Comparison of ENCODE assay signal across 9 cellular contexts in the genomic region with DNA sequence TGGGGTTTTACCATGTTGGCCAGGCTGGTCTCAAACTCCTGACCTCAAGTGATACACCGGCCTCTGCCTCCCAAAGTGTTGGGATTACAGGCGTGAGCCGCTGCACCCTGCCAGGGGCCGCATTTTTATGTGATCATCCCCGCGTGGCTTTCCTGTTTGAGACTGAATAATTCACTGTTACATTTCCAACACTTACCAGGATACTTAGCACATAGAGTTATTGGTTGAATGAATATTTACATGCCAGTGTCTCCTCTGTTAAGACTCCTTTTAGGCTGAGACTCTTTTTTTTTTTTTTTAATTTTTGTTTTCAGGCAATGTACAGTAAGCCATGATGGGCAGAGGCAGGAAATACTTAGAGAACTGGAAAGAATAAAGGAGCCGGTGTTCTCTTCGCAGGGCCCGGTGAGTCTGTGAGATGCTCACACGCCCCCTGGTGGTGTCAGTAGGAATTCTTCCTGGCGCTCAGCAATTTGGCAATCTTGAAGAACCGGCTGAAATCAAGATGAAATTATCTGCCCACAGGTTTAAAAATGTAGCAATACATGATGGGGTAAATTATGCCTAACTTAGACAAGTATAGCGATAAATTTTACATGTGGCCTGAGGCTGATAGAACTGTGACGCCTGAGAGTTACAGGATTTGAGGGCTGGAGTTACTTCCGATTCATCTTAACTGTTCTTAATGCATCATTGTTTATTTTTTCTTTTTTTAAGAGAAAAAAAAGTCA. TPM values are rescaled to one million over a fixed set of nuclear protein-coding genes. Genes with fewer than 3 reads are reported as not detected.
A peak's percentile ranks its signal among the peaks of the same experiment; 100 is the strongest.
DNase-seq lines count a peak whose midpoint lies in the region; ATAC-seq and TF ChIP-seq lines count a peak whose summit lies in the region.
"Had no signal": no experiment of that assay in that cellular context is flagged by ENCODE, and none has a peak within 500 bp of the region (broad histone marks: within the 10 kb centered on the region; RNA-seq: fewer than 3 reads in every experiment).

No MANE protein-coding gene starts in this region.

- H3K4me1 Mint-ChIP-seq in Calu3 (ENCODE audit: low read depth, unreplicated experiment), result peaks cover 3% of the 10 kb centered on the region
- H3K4me1 Mint-ChIP-seq in naive B cell, result peaks cover 0 to 7% (median 0%) of the 10 kb centered on the region in 3 donors

- H3K9me3 ChIP-seq in IMR-90 (ENCODE audit: control insufficient read depth, insufficient read depth, low read length), result no peaks in the 10 kb centered on the region

- no peak overlapping the region for H2AK5ac ChIP-seq in IMR-90 (ENCODE audit: low read depth, low read length)

- H2BK15ac ChIP-seq in IMR-90 (ENCODE audit: low read depth, low read length), result peak overlapping the region; percentile 76; the same call in 2 of the 3 replicates

- H2AFZ ChIP-seq in IMR-90 (replicated peaks; ENCODE audit: low read length, poor library complexity), result peak overlapping the region; percentile 79

- ATAC-seq in IMR-90 (ENCODE audit: low read depth), result peak; percentile 98
- peak; percentile 79 to 91 for ATAC-seq in naive B cell (ENCODE audit: low read depth in 2 of 2)
- no peak for ATAC-seq in GM18909 (IDR thresholded peaks at IDR 0.05; ENCODE audit: poor library complexity, unreplicated experiment)

- H3K9ac ChIP-seq in IMR-90 (ENCODE audit: low read depth, low read length), result no peak overlapping the region

- no peak overlapping the region; the same call in 1 of the 2 replicates for H3K56ac ChIP-seq in IMR-90 (ENCODE audit: extremely low read depth, insufficient read depth, low read length)

- no peak for TF ChIP-seq POLR2A in IMR-90 (IDR thresholded peaks at IDR 0.05; ENCODE audit: low read depth, low read length)

- H4K91ac ChIP-seq in IMR-90 (ENCODE audit: insufficient read depth, low read depth, low read length), result 0 out of 2 replicates have a peak overlapping the region, but pooled peaks have one; percentile 4

- peak overlapping the region; percentile 45 to 75; a peak in 3 of 4 replicates for H4K8ac ChIP-seq in IMR-90 (ENCODE audit: low read depth in 2 of 2, low read length in 2 of 2)

- intact Hi-C loops in Calu3 (cut with micrococcal nuclease; ENCODE audit: unreplicated experiment), result loop anchor here (2.0 to 5.0 kb wide), 2 partner anchors 318 to 386 kb away; no protein-coding TSS in a partner anchor
- intact Hi-C loops in IMR-90 (cut with micrococcal nuclease), result loop anchor here (1.0 kb wide), 1 partner anchor 317 kb away; no protein-coding TSS in a partner anchor

- no peaks in the 10 kb centered on the region for H3K9me1 ChIP-seq in IMR-90 (ENCODE audit: insufficient read depth, low read length)

- CTCF ChIA-PET in Calu3 (lab: Charles Lee), result interaction anchor here (0.8 kb wide), 1 partner anchor 15 kb away, joined by 3 read pairs; no protein-coding TSS in a partner anchor
- CTCF ChIA-PET in IMR-90 (lab: Yijun Ruan, JAX), result no interaction called here

- BruUV-seq in Calu3 (replicated peaks; lab: Mats Ljungman, UMichigan) (no TSS peak), IMR-90 (replicated peaks; lab: Mats Ljungman, UMichigan) (no TSS peak)

- H2BK120ac ChIP-seq in IMR-90 (ENCODE audit: low read depth, low read length), result peak overlapping the region; percentile 39

- no peaks in the 10 kb centered on the region for H3K36me3 ChIP-seq in IMR-90 (ENCODE audit: control insufficient read depth, insufficient read depth, low read length)

- TF ChIP-seq RAD21 in IMR-90 (IDR thresholded peaks at IDR 0.05; ENCODE audit: low read length), result peak; percentile 72

- in situ Hi-C loops in IMR-90 (cut with MboI; ENCODE audit: low sequenced_read_pairs), result no loop called here

- H3K4me1 ChIP-seq in IMR-90 (ENCODE audit: control insufficient read depth, insufficient read depth, low read length), result no peaks in the 10 kb centered on the region

- H4K20me1 ChIP-seq in IMR-90 (ENCODE audit: insufficient read depth, low read length), result no peaks in the 10 kb centered on the region

- H3K27me3 Mint-ChIP-seq in Calu3 (ENCODE audit: unreplicated experiment) (no peaks in the 10 kb centered on the region), naive B cell (peaks cover 0 to 8% (median 0%) of the 10 kb centered on the region in 3 donors)
- H3K27me3 Mint-ChIP-seq: dendritic cell treated with granulocyte-macrophage colony-stimulating factor and Interleukin-4, amounts not matched to agents 40 ng/mL and 50 ng/mL, for 4 days had no signal

- H3K27ac ChIP-seq in IMR-90 (ENCODE audit: insufficient read depth, low read length), result 0 out of 2 replicates have a peak overlapping the region, but pooled peaks have one; percentile 4
- H3K27ac ChIP-seq in epithelial cell of prostate, result peak overlapping the region; percentile 21

- H3K36me3 Mint-ChIP-seq in Calu3 (ENCODE audit: insufficient read depth, unreplicated experiment) (no peaks in the 10 kb centered on the region), naive B cell (no peaks in the 10 kb centered on the region)

- H2AK9ac ChIP-seq in IMR-90 (replicated peaks; ENCODE audit: low read depth, low read length, poor library complexity), result no peak overlapping the region

- 0% methylated on average over 1 of the region's 15 CpGs; no CpG with 5 or more reads in 1 of the 2 experiments for WGBS in IMR-90 (ENCODE audit: extremely low coverage in 2 of 2, insufficient read length in 1 of 2), 2 experiments

- H2BK20ac ChIP-seq in IMR-90 (ENCODE audit: low read depth, low read length), result peak overlapping the region; percentile 6; the same call in 1 of the 2 replicates

- peak overlapping the region; percentile 26 for H2BK5ac ChIP-seq in IMR-90 (ENCODE audit: low read depth, low read length, poor library complexity, severe bottlenecking)

- H3K23ac ChIP-seq in IMR-90 (ENCODE audit: low read depth, low read length), result peak overlapping the region; percentile 43; the same call in 1 of the 2 replicates

- no peak overlapping the region for H3K18ac ChIP-seq in IMR-90 (ENCODE audit: low read depth, low read length)

- DNase-seq in Calu3 (peak; percentile 93), IMR-90 (peak; percentile 89), OCI-M2 (lab: John Stamatoyannopoulos, UW; ENCODE audit: unreplicated experiment) (peak; percentile 38), activated T-cell treated with anti-CD3 and anti-CD28 coated beads for 1 hour (ENCODE audit: low read depth) (peak; percentile 80), epithelial cell of prostate (ENCODE audit: low read depth, low spot score) (no peak), naive B cell (peak; percentile 62)
- peak; percentile 57 to 72 for DNase-seq in stimulated activated CD8-positive, alpha-beta memory T cell treated with anti-CD3 and anti-CD28 coated beads, Interleukin-7, amount 100 ng/mL, for 1 hour (ENCODE audit: low read depth in 2 of 2)

- no peak overlapping the region; the same call in 1 of the 2 replicates for H3K4ac ChIP-seq in IMR-90 (ENCODE audit: low read depth, low read length)

- TF ChIP-seq CTCF in Calu3 (IDR thresholded peaks at IDR 0.05; ENCODE audit: unreplicated experiment) (peak; percentile 91), IMR-90 (conservative IDR thresholded peaks at IDR 0.05; ENCODE audit: low read depth, low read length) (peak; percentile 93)

- POLR2A ChIA-PET in IMR-90 (lab: Charles Lee; ENCODE audit: unreplicated experiment), result no interaction called here

- peak overlapping the region; percentile 6; the same call in 1 of the 2 replicates for H3K14ac ChIP-seq in IMR-90 (replicated peaks; ENCODE audit: low read depth, low read length)

- dilution Hi-C loops in IMR-90 (cut with HindIII; ENCODE audit: low sequenced_read_pairs, unreplicated experiment), result no loop called here

- peak overlapping the region; percentile 19; the same call in 1 of the 2 replicates for H4K5ac ChIP-seq in IMR-90 (ENCODE audit: low read depth, low read length)

- H3K79me1 ChIP-seq in IMR-90 (ENCODE audit: low read depth in 1 of 2, low read length in 2 of 2), result no peaks in the 10 kb centered on the region

- peak overlapping the region; percentile 42 for H3K27ac Mint-ChIP-seq in Calu3 (ENCODE audit: unreplicated experiment)
- H3K27ac Mint-ChIP-seq in naive B cell, result peak overlapping the region in 3 of 6 donors; percentile 38 to 92 (median 38)
- H3K27ac Mint-ChIP-seq: dendritic cell treated with granulocyte-macrophage colony-stimulating factor and Interleukin-4, amounts not matched to agents 40 ng/mL and 50 ng/mL, for 4 days had no signal

- H3K27me3 ChIP-seq in IMR-90 (ENCODE audit: control insufficient read depth, insufficient read depth, low read length), result no peaks in the 10 kb centered on the region

- H3K9me3 Mint-ChIP-seq in Calu3 (ENCODE audit: low read depth, unreplicated experiment), result no peaks in the 10 kb centered on the region
- H3K9me3 Mint-ChIP-seq in naive B cell, result no peaks in the 10 kb centered on the region
- H3K9me3 Mint-ChIP-seq: dendritic cell treated with granulocyte-macrophage colony-stimulating factor and Interleukin-4, amounts not matched to agents 40 ng/mL and 50 ng/mL, for 4 days had no signal

- peak overlapping the region; percentile 16; the same call in 1 of the 2 replicates for H3K4me3 ChIP-seq in IMR-90 (ENCODE audit: insufficient read depth, low read depth, low read length)

- H3K4me3 Mint-ChIP-seq in Calu3 (ENCODE audit: low read depth, unreplicated experiment), result no peak overlapping the region
- H3K4me3 Mint-ChIP-seq in naive B cell, result no peak overlapping the region
- H3K4me3 Mint-ChIP-seq: dendritic cell treated with granulocyte-macrophage colony-stimulating factor and Interleukin-4, amounts not matched to agents 40 ng/mL and 50 ng/mL, for 4 days had no signal

- H3K4me2 ChIP-seq in IMR-90 (ENCODE audit: low read depth, low read length), result peak overlapping the region; percentile 72

RNA-seq across cellular contexts. Expression of gene RNF114, which starts 7.6 kb away (rescaled TPM):
- 72.3 and 93.9 TPM in 2 replicates for total RNA-seq in Calu3 (2022)
- 44.6 and 49.7 TPM in 2 replicates for total RNA-seq in IMR-90 (2012; rRNA removed)
- polyA plus RNA-seq in IMR-90 (2012; rRNA removed), result 55.0 and 62.3 TPM in 2 replicates
- 122 and 166 TPM in 2 replicates for polyA plus RNA-seq in IMR-90 (2012; cell fraction: cytosol; rRNA removed)
- 88.0 and 111 TPM in 2 replicates for polyA plus RNA-seq in IMR-90 (2012; cell fraction: nucleus; rRNA removed; ENCODE audit: low replicate concordance)
- 100 to 1,000 TPM in 5 of 6 donors, 10 to 100 TPM in 1; 96.6 to 137 (median 122) TPM for polyA plus RNA-seq in naive B cell (ENCODE audit: low read depth in 6 of 6)

RNA-seq across cellular contexts. Expression of gene SPATA2, which starts 13.2 kb away (rescaled TPM):
- total RNA-seq in Calu3 (2022) (16.0 and 16.6 TPM in 2 replicates), IMR-90 (2012; rRNA removed) (1.3 and 1.4 TPM in 2 replicates)
- polyA plus RNA-seq in IMR-90 (2012; rRNA removed) (4.4 and 4.5 TPM in 2 replicates), naive B cell (ENCODE audit: low read depth in 6 of 6) (1 to 10 TPM; 4.0 to 8.5 (median 4.7) TPM)
- polyA plus RNA-seq in IMR-90 (2012; cell fraction: cytosol; rRNA removed), result 3.5 and 5.8 TPM in 2 replicates
- polyA plus RNA-seq in IMR-90 (2012; cell fraction: nucleus; rRNA removed; ENCODE audit: low replicate concordance), result 5.9 and 9.4 TPM in 2 replicates

RNA-seq across cellular contexts. Expression of gene SNAI1, which starts 54.2 kb away (rescaled TPM):
- total RNA-seq in Calu3 (2022), result 0.81 and 0.90 TPM in 2 replicates
- 0.54 and 0.83 TPM in 2 replicates for total RNA-seq in IMR-90 (2012; rRNA removed)
- polyA plus RNA-seq in IMR-90 (2012; rRNA removed), result 13.7 and 14.9 TPM in 2 replicates
- polyA plus RNA-seq in IMR-90 (2012; cell fraction: cytosol; rRNA removed), result 10.8 and 34.1 TPM in 2 replicates
- polyA plus RNA-seq in IMR-90 (2012; cell fraction: nucleus; rRNA removed; ENCODE audit: low replicate concordance), result 54.0 and 64.7 TPM in 2 replicates
- 1 to 10 TPM in 1 of 6 donors, under 1 TPM in 4, not detected in 1; 0.36 to 1.8 (median 0.73) TPM for polyA plus RNA-seq in naive B cell (ENCODE audit: low read depth in 6 of 6)
